In the genomic region with DNA sequence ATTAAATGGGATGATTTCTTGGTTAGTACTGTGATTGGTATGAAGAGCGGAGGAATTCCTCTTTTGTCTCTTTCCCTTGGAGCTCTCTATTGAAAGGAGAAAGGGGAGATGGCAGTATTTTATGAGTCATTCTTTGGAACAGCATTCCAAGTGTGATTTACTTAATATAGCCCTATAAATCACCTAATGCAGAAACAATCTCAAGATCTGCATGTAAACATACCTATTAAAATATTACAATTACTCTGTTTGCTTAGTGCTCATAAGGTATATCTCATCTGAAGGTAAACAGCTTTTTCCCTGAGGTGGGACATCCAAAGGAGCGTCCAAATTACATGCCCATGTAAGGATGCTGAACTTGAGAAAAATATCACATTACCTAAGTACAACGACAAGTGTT, we compare ENCODE assay signal across 17 cellular contexts.
A peak's percentile ranks its signal among the peaks of the same experiment; 100 is the strongest.
DNase-seq lines count a peak whose midpoint lies in the region; ATAC-seq and TF ChIP-seq lines count a peak whose summit lies in the region.
"Had no signal": no experiment of that assay in that cellular context is flagged by ENCODE, and none has a peak within 500 bp of the region (broad histone marks: within the 10 kb centered on the region; RNA-seq: fewer than 3 reads in every experiment).

No MANE protein-coding gene starts in this region.

- no peak overlapping the region for H2BK15ac ChIP-seq in mesenchymal stem cell (ENCODE audit: low read depth, poor library complexity, severe bottlenecking)

- no peak overlapping the region for H3K4ac ChIP-seq in mesenchymal stem cell (ENCODE audit: low read depth in 1 of 2, low read length in 2 of 2)

- WGBS in mesenchymal stem cell = 100% methylated on average over 2 of the region's 3 CpGs

- no peak overlapping the region for H4K91ac ChIP-seq in mesenchymal stem cell (ENCODE audit: low read length)

- TF ChIP-seq CTCF in LNCaP clone FGC (IDR thresholded peaks at IDR 0.05; ENCODE audit: control insufficient read depth, extremely low read depth, insufficient read depth) = no peak

- no peaks in the 10 kb centered on the region for H3K9me3 ChIP-seq in mesenchymal stem cell (ENCODE audit: control insufficient read depth, low read length)

- no peak overlapping the region for H3K23ac ChIP-seq in mesenchymal stem cell (ENCODE audit: low read length in 2 of 2)

- peak; percentile 15 for DNase-seq in GM03348 (ENCODE audit: low spot score)
- DNase-seq in LNCaP clone FGC (ENCODE audit: low read depth) = peak; percentile 93
- DNase-seq in astrocyte of the hippocampus (ENCODE audit: low read depth, low spot score) = peak; percentile 58
- no peak for DNase-seq in mesenchymal stem cell
- DNase-seq in NCI-H2171 (lab: John Stamatoyannopoulos, UW) = no peak
- no peak for DNase-seq in SK-N-DZ (ENCODE audit: low spot score)
- DNase-seq: activated CD4-positive, CD25-positive, alpha-beta regulatory T cell treated with anti-CD3 and anti-CD28 coated beads, Interleukin-2, amount 50 U/mL, for 72 hours; activated naive CD4-positive, alpha-beta T cell treated with Interleukin-2 at 50 U/mL for 16 hours; effector memory CD8-positive, alpha-beta T cell; kidney; NCI-H345; stimulated activated CD4-positive, alpha-beta T cell treated with anti-CD3 and anti-CD28 coated beads, Interleukin-12 subunit alpha, Interleukin-12 subunit beta, amount 100 ng/mL, for 4 hours; T-helper 17 cell had no signal

- H3K79me1 ChIP-seq in mesenchymal stem cell (replicated peaks; ENCODE audit: low read length, poor library complexity, severe bottlenecking) = peaks cover 3% of the 10 kb centered on the region

- H2AK5ac ChIP-seq in mesenchymal stem cell (ENCODE audit: low read length, severe bottlenecking) = no peak overlapping the region

- H2BK5ac ChIP-seq in mesenchymal stem cell (ENCODE audit: low read depth, low read length, poor library complexity, severe bottlenecking) = no peak overlapping the region

- no peaks in the 10 kb centered on the region for H3K27me3 ChIP-seq in mesenchymal stem cell (ENCODE audit: control insufficient read depth in 1 of 2, insufficient read depth in 1 of 2, low read length in 2 of 2)

- peak overlapping the region; percentile 27 for H3K4me2 ChIP-seq in mesenchymal stem cell (ENCODE audit: low read length, poor library complexity, severe bottlenecking)

- H3K14ac ChIP-seq in mesenchymal stem cell (ENCODE audit: low read length in 2 of 2) = no peak overlapping the region

- H4K8ac ChIP-seq in mesenchymal stem cell (ENCODE audit: low read length) = no peak overlapping the region

- no peak overlapping the region for H3K4me3 ChIP-seq in LNCaP clone FGC (ENCODE audit: low read depth, low read length)
- H3K4me3 ChIP-seq in mesenchymal stem cell (ENCODE audit: insufficient read depth in 1 of 2, low read depth in 1 of 2, low read length in 2 of 2) = no peak overlapping the region
- H3K4me3 ChIP-seq: cardiac muscle cell had no signal

- no peak overlapping the region for H2AFZ ChIP-seq in mesenchymal stem cell (ENCODE audit: low read depth, low read length)

- H3K4me1 ChIP-seq in mesenchymal stem cell (ENCODE audit: control insufficient read depth, insufficient read depth, low read depth, low read length) = peaks cover 5% of the 10 kb centered on the region

- H3K18ac ChIP-seq in mesenchymal stem cell (ENCODE audit: low read depth in 1 of 2, low read length in 2 of 2) = no peak overlapping the region

- H3K36me3 ChIP-seq in mesenchymal stem cell (ENCODE audit: control insufficient read depth in 1 of 2, insufficient read depth in 2 of 2, low read depth in 1 of 2, low read length in 2 of 2) = peaks cover 0 to 3% of the 10 kb centered on the region in 2 experiments
- H3K36me3 ChIP-seq: cardiac muscle cell had no signal

- no peak overlapping the region for H2BK120ac ChIP-seq in mesenchymal stem cell (ENCODE audit: low read depth, low read length)

- ATAC-seq in GM19455 (IDR thresholded peaks at IDR 0.05; ENCODE audit: unreplicated experiment) (no peak), GM21360 (IDR thresholded peaks at IDR 0.05; ENCODE audit: unreplicated experiment) (no peak)
- ATAC-seq: effector memory CD8-positive, alpha-beta T cell; Panc1; T-helper 17 cell had no signal

- H2BK12ac ChIP-seq in mesenchymal stem cell (ENCODE audit: low read length in 2 of 2) = no peak overlapping the region

- H3K9ac ChIP-seq in mesenchymal stem cell (ENCODE audit: low read length) = no peak overlapping the region

- no peak overlapping the region for H3K27ac ChIP-seq in mesenchymal stem cell (ENCODE audit: low read length, poor library complexity, severe bottlenecking)
- H3K27ac ChIP-seq: cardiac muscle cell had no signal

Comparison
In these comparisons a context has a peak if more than half of its experiments do, and no peak if none do; other contexts are left out.
1. DNase-seq: peak in GM03348 (single experiment), LNCaP clone FGC (single experiment) and astrocyte of the hippocampus (single experiment); none in mesenchymal stem cell (single experiment), NCI-H2171 (single experiment) and SK-N-DZ (single experiment).